17 cellular contexts compared by ENCODE assay signal in the genomic region with DNA sequence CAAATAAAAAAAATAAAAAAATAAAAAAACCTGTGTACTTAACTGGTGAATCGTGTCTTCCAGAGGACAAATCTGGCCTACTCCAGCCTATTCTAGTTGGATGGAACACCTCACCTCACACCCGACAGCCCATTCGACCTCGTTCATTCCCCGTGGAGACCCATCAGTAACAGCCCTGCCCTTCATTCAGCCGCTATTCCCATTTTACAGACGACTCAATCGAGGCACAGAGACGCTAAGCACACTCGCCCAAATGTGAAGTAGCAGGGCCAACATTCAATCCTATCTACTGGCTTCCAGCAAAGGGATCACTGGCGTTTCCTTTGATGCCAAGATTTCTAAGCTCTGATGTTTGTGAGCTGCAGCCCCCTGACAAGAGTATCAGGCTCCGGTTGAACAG. TPM values are rescaled to one million over a fixed set of nuclear protein-coding genes. Genes with fewer than 3 reads are reported as not detected.
DNase-seq lines count a peak whose midpoint lies in the region; ATAC-seq, FAIRE-seq and TF ChIP-seq lines count a peak whose summit lies in the region.
"Had no signal": no experiment of that assay in that cellular context is flagged by ENCODE, and none has a peak within 500 bp of the region (broad histone marks: within the 10 kb centered on the region; RNA-seq: fewer than 3 reads in every experiment).

No MANE protein-coding gene starts in this region.

- TF ChIP-seq CTCF in RWPE2 (IDR thresholded peaks at IDR 0.05; ENCODE audit: poor library complexity, severe bottlenecking): no peak
- TF ChIP-seq CTCF in colonic mucosa (IDR thresholded peaks at IDR 0.05): no peak
- no peak for TF ChIP-seq CTCF in brain microvascular endothelial cell (IDR thresholded peaks at IDR 0.05; ENCODE audit: low read depth, low read length, missing control alignments)

- intact Hi-C loops in colonic mucosa (cut with DNase I): no loop called here

- peaks cover 50 to 79% (median 70%) of the 10 kb centered on the region in 10 experiments for H3K4me1 ChIP-seq in BLaER1 treated with 17β-estradiol and CSF1 and Interleukin-3, amounts not matched to agents 10 nM and 100 nM
- H3K4me1 ChIP-seq in RWPE2 (ENCODE audit: insufficient read depth, poor library complexity, severe bottlenecking) (peaks cover 60% of the 10 kb centered on the region), colonic mucosa (no peaks in the 10 kb centered on the region)

- H3K4me3 ChIP-seq in BLaER1 treated with 17β-estradiol and CSF1 and Interleukin-3, amounts not matched to agents 10 nM and 100 nM: no peak overlapping the region
- H3K4me3 ChIP-seq in RWPE2 (ENCODE audit: severe bottlenecking) (no peak overlapping the region), colonic mucosa (no peak overlapping the region), brain microvascular endothelial cell (ENCODE audit: low read depth, low read length) (no peak overlapping the region)

- H3K9ac ChIP-seq in BLaER1 treated with 17β-estradiol and CSF1 and Interleukin-3, amounts not matched to agents 10 nM and 100 nM: no peak overlapping the region
- no peak overlapping the region for H3K9ac ChIP-seq in colonic mucosa (ENCODE audit: low read depth in 2 of 2, low read length in 2 of 2)

- FAIRE-seq in HTR-8/SVneo (lab: Jason Lieb, UNC): peak; percentile 40
- FAIRE-seq in urothelium cell line (lab: Jason Lieb, UNC): peak; percentile 17
- FAIRE-seq: A204.1, GM12892, GM19239 had no signal

- DNase-seq in HTR-8/SVneo (ENCODE audit: insufficient read length, low spot score) (no peak), RWPE2 (ENCODE audit: low spot score) (no peak), urothelium cell line (ENCODE audit: low spot score) (no peak), colonic mucosa (no peak), brain microvascular endothelial cell (no peak)
- DNase-seq: Caco-2; CD8-positive, alpha-beta memory T cell; DND-41; GDM1; GOT3; H9 had no signal

- peaks cover 45 to 57% (median 50%) of the 10 kb centered on the region in 11 experiments for H3K27me3 ChIP-seq in BLaER1 treated with 17β-estradiol and CSF1 and Interleukin-3, amounts not matched to agents 10 nM and 100 nM
- H3K27me3 ChIP-seq in RWPE2 (ENCODE audit: insufficient read depth, poor library complexity, severe bottlenecking) (peaks cover 26% of the 10 kb centered on the region), colonic mucosa (peaks cover 33% of the 10 kb centered on the region), brain microvascular endothelial cell (replicated peaks) (peaks cover 31% of the 10 kb centered on the region)

- in situ Hi-C loops in brain microvascular endothelial cell (cut with HindIII; ENCODE audit: low pct_ligation_motif_present, low sequenced_read_pairs): no loop called here

- H3K36me3 ChIP-seq in BLaER1 treated with 17β-estradiol and CSF1 and Interleukin-3, amounts not matched to agents 10 nM and 100 nM: no peaks in the 10 kb centered on the region
- H3K36me3 ChIP-seq in RWPE2 (ENCODE audit: low read depth) (no peaks in the 10 kb centered on the region), colonic mucosa (no peaks in the 10 kb centered on the region), brain microvascular endothelial cell (replicated peaks) (no peaks in the 10 kb centered on the region)

- ATAC-seq in RWPE2 (ENCODE audit: low read depth): no peak
- no peak for ATAC-seq in GM18861 (IDR thresholded peaks at IDR 0.05; ENCODE audit: unreplicated experiment)

- H3K4me2 ChIP-seq in BLaER1 treated with 17β-estradiol and CSF1 and Interleukin-3, amounts not matched to agents 10 nM and 100 nM: peak overlapping the region in 9 of 11 experiments; percentile 6 to 97 (median 93); a peak in 15 of 22 replicates

- H3K27ac ChIP-seq in BLaER1 treated with 17β-estradiol and CSF1 and Interleukin-3, amounts not matched to agents 10 nM and 100 nM: no peak overlapping the region
- peak overlapping the region; percentile 97 for H3K27ac ChIP-seq in RWPE2 (ENCODE audit: poor library complexity, severe bottlenecking)
- no peak overlapping the region for H3K27ac ChIP-seq in colonic mucosa
- no peak overlapping the region for H3K27ac ChIP-seq in brain microvascular endothelial cell

- H3K9me3 ChIP-seq in BLaER1 treated with 17β-estradiol and CSF1 and Interleukin-3, amounts not matched to agents 10 nM and 100 nM (replicated peaks in 1 of 11): no peaks in the 10 kb centered on the region
- H3K9me3 ChIP-seq in RWPE2 (ENCODE audit: severe bottlenecking) (no peaks in the 10 kb centered on the region), colonic mucosa (no peaks in the 10 kb centered on the region)
- H3K9me3 ChIP-seq: Caco-2 had no signal

- H4K20me1 ChIP-seq in BLaER1 treated with 17β-estradiol and CSF1 and Interleukin-3, amounts not matched to agents 10 nM and 100 nM: peaks cover 0 to 25% (median 7%) of the 10 kb centered on the region in 11 experiments; a peak in 7 of 22 replicates

RNA-seq across cellular contexts. Expression of gene NTSR1, which starts 1.8 kb away (rescaled TPM):
- 1 to 10 TPM in 1 of 2 donors, under 1 TPM in 1; 0.05 to 2.9 TPM for total RNA-seq in colonic mucosa
- total RNA-seq: B cell; CD8-positive, alpha-beta memory T cell had no signal
